In the genomic region with DNA sequence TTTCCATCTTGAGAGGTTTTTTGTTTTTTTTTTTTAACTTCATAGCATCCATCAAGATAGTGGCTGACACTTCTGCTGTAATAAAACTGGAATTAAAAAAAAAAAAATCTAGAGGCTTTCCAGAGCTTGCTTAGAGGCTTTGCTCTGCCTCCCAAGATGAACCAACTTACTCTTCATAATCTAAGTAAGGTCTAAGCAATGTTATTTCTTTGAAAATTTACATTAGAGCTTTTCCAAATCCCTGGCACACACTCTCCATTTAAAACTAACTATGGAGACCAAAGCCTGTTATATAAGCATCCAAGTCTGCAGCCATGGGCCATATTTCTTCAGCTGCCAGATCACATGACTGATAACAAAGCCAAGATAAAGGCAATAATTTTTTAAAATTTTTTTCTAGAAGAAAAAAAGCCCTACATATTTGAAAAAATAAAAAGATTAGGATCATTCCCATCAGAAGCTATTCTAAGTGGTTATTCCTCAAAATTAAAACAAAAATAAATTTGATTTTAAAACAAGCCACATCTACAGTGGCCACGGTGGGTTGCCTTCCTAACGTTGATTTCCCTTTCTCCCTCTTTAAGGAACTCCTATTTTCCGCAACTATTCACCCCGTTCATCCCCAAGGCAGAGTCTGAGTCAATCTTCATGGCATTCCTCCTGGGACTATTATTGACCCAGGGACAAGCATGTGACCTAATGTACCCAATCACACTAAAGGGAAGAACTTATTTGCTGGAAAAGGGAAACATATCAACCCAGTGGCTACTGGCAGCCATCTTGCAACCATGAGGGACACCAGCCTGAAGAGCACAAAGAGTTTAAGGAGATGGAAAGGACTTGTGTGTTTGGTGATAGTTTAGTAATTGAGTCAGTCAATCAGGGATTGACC, we compare ENCODE assay signal across 26 cellular contexts. TPM values are rescaled to one million over a fixed set of nuclear protein-coding genes. Genes with fewer than 3 reads are reported as not detected.
DNase-seq lines count a peak whose midpoint lies in the region; ATAC-seq and TF ChIP-seq lines count a peak whose summit lies in the region.
"Had no signal": no experiment of that assay in that cellular context is flagged by ENCODE, and none has a peak within 500 bp of the region (broad histone marks: within the 10 kb centered on the region; RNA-seq: fewer than 3 reads in every experiment).

No MANE protein-coding gene starts in this region.

- no peaks in the 10 kb centered on the region for H3K36me3 ChIP-seq in SK-N-SH (replicated peaks in 1 of 2; ENCODE audit: control insufficient read depth in 1 of 2, insufficient read depth in 2 of 2, low read length in 1 of 2)
- H3K36me3 ChIP-seq: sigmoid colon, tibial artery had no signal

- no peaks in the 10 kb centered on the region for H3K27me3 Mint-ChIP-seq in effector memory CD8-positive, alpha-beta T cell
- H3K27me3 Mint-ChIP-seq: CD4-positive, alpha-beta T cell; stimulated activated naive CD8-positive, alpha-beta T cell treated with anti-CD3 and anti-CD28 coated beads, Interleukin-15, amount 100 ng/mL, for 72 hours had no signal

- no peaks in the 10 kb centered on the region for H3K9me3 ChIP-seq in SK-N-SH
- H3K9me3 ChIP-seq: mucosa of descending colon, sigmoid colon, tibial artery had no signal

- no peak overlapping the region for H3K4me2 ChIP-seq in SK-N-SH

- H3K79me2 ChIP-seq in SK-N-SH (ENCODE audit: insufficient read depth): no peaks in the 10 kb centered on the region

- peaks cover 31 to 55% of the 10 kb centered on the region in 2 donors for H3K4me1 Mint-ChIP-seq in effector memory CD8-positive, alpha-beta T cell (ENCODE audit: low read depth in 2 of 2)

- no peak for DNase-seq in SK-N-SH
- peak; percentile 39 for DNase-seq in SK-N-DZ (ENCODE audit: low spot score)
- no peak for DNase-seq in effector memory CD8-positive, alpha-beta T cell
- no peak for DNase-seq in substantia nigra (lab: John Stamatoyannopoulos, UW)
- DNase-seq in RWPE1 (ENCODE audit: low spot score): no peak
- no peak for DNase-seq in NCI-H748 treated with DMSO at 0.1 percent for 48 hours (lab: John Stamatoyannopoulos, UW)
- DNase-seq: activated CD4-positive, CD25-positive, alpha-beta regulatory T cell treated with anti-CD3 and anti-CD28 coated beads, Interleukin-2, amount 50 U/mL, for 72 hours; activated CD8-positive, alpha-beta T cell treated with anti-CD3 and anti-CD28 coated beads, Interleukin-2, amount 10 ng/mL, durations not matched to agents 7 days and 5 days; CD4-positive, alpha-beta T cell; central memory CD4-positive, alpha-beta T cell; dermis blood vessel endothelial cell; GM23248; islet precursor cell; mucosa of descending colon; NCI-H1092 treated with DMSO at 0.1 percent for 48 hours; NCI-H187 treated with DMSO at 0.1 percent for 48 hours; NCI-H2227 treated with DMSO at 0.1 percent for 48 hours; NCI-H69; posterior cingulate gyrus; sigmoid colon; stimulated activated naive CD8-positive, alpha-beta T cell treated with anti-CD3 and anti-CD28 coated beads, Interleukin-15, amount 100 ng/mL, for 72 hours; SW 1271; tibial artery had no signal

- ATAC-seq in SK-N-SH treated with all-trans-retinoic acid at 6 μM for 48 hours (no peak; the same call in 1 of the 3 replicates), GM19463 (IDR thresholded peaks at IDR 0.05; ENCODE audit: unreplicated experiment) (no peak)
- no peak for ATAC-seq in effector memory CD8-positive, alpha-beta T cell (replicated peaks)
- ATAC-seq: activated CD8-positive, alpha-beta T cell treated with anti-CD3 and anti-CD28 coated beads, Interleukin-2, amount 10 ng/mL, durations not matched to agents 7 days and 5 days; mucosa of descending colon; stimulated activated naive CD8-positive, alpha-beta T cell treated with anti-CD3 and anti-CD28 coated beads, Interleukin-15, amount 100 ng/mL, for 72 hours had no signal

- peaks cover 6% of the 10 kb centered on the region in 2 experiments; a peak in 2 of 4 replicates for H3K4me1 ChIP-seq in SK-N-SH (ENCODE audit: control insufficient read depth in 1 of 2, insufficient read depth in 2 of 2, low read depth in 1 of 2, low read length in 1 of 2)

- no peak overlapping the region for H3K4me3 Mint-ChIP-seq in effector memory CD8-positive, alpha-beta T cell
- H3K4me3 Mint-ChIP-seq: activated CD8-positive, alpha-beta T cell treated with anti-CD3 and anti-CD28 coated beads, Interleukin-2, amount 10 ng/mL, durations not matched to agents 7 days and 5 days; CD4-positive, alpha-beta T cell had no signal

- H3K27ac Mint-ChIP-seq in effector memory CD8-positive, alpha-beta T cell: peak overlapping the region; percentile 23 to 85
- H3K27ac Mint-ChIP-seq: activated CD8-positive, alpha-beta T cell treated with anti-CD3 and anti-CD28 coated beads, Interleukin-2, amount 10 ng/mL, durations not matched to agents 7 days and 5 days; CD4-positive, alpha-beta T cell; stimulated activated naive CD8-positive, alpha-beta T cell treated with anti-CD3 and anti-CD28 coated beads, Interleukin-15, amount 100 ng/mL, for 72 hours had no signal

- TF ChIP-seq CTCF in SK-N-SH (IDR thresholded peaks at IDR 0.05): no peak
- no peak for TF ChIP-seq CTCF in RWPE1 (conservative IDR thresholded peaks at IDR 0.05; ENCODE audit: low read depth)

- no peaks in the 10 kb centered on the region for H4K20me1 ChIP-seq in SK-N-SH (ENCODE audit: insufficient read depth)

- no peaks in the 10 kb centered on the region for H3K27me3 ChIP-seq in SK-N-SH (ENCODE audit: insufficient read depth)
- H3K27me3 ChIP-seq: sigmoid colon, tibial artery had no signal

- CTCF ChIA-PET in SK-N-SH (lab: Yijun Ruan, JAX) (interaction anchor here (0.6 to 2.6 kb wide), 15 partner anchors 8 to 154 kb away, joined by 3 to 23 read pairs (median 3); no protein-coding TSS in a partner anchor), RWPE1 (lab: Yijun Ruan, JAX) (no interaction called here)

- TF ChIP-seq RAD21 in SK-N-SH (IDR thresholded peaks at IDR 0.05; ENCODE audit: low read length): 0 out of 2 replicates have a peak, but pooled peaks have one; percentile 5

- POLR2A ChIA-PET in SK-N-SH (lab: Yijun Ruan, JAX) (no interaction called here), RWPE1 (lab: Yijun Ruan, JAX; ENCODE audit: low non-redundant PET) (no interaction called here)

- no peaks in the 10 kb centered on the region for H3K36me3 Mint-ChIP-seq in effector memory CD8-positive, alpha-beta T cell (ENCODE audit: insufficient read depth)

- H2AFZ ChIP-seq in SK-N-SH (ENCODE audit: low read depth): peak overlapping the region; percentile 26; the same call in 1 of the 2 replicates
- H2AFZ ChIP-seq: GM23248 had no signal

- H3F3A ChIP-seq in SK-N-SH (replicated peaks; ENCODE audit: insufficient read depth): peaks cover 14% of the 10 kb centered on the region

- no peaks in the 10 kb centered on the region for H3K9me2 ChIP-seq in SK-N-SH

- H3K9ac ChIP-seq in SK-N-SH: no peak overlapping the region
- H3K9ac ChIP-seq: GM23248 had no signal

- H3K27ac ChIP-seq in SK-N-SH (ENCODE audit: low read depth in 2 of 2, low read length in 1 of 2) (peak overlapping the region in 1 of 2 experiments; percentile 14; a peak in 1 of 4 replicates), substantia nigra (ENCODE audit: low read depth, low read length, poor library complexity, severe bottlenecking) (peak overlapping the region; percentile 35), RWPE1 (no peak overlapping the region)
- H3K27ac ChIP-seq: 22Rv1, GM23248, tibial artery had no signal

- TF ChIP-seq EP300 in SK-N-SH (IDR thresholded peaks at IDR 0.05; ENCODE audit: borderline replicate concordance in 1 of 2, low read depth in 1 of 2, low read length in 1 of 2): no peak

- 86% methylated on average over 4 of the region's 4 CpGs for WGBS in SK-N-SH (ENCODE audit: low lambda C conversion rate)

- no peak overlapping the region for H3K4me3 ChIP-seq in SK-N-SH (ENCODE audit: low read depth in 2 of 2, low read length in 1 of 2)
- H3K4me3 ChIP-seq: GM23248, mucosa of descending colon, sigmoid colon, tibial artery had no signal

- H3K9me3 Mint-ChIP-seq in effector memory CD8-positive, alpha-beta T cell: no peaks in the 10 kb centered on the region
- H3K9me3 Mint-ChIP-seq: CD4-positive, alpha-beta T cell; stimulated activated naive CD8-positive, alpha-beta T cell treated with anti-CD3 and anti-CD28 coated beads, Interleukin-15, amount 100 ng/mL, for 72 hours had no signal

TF ChIP-seq in SK-N-SH, 30 proteins besides CTCF, POLR2A, EP300 and RAD21:
- TF ChIP-seq NFIC (IDR thresholded peaks at IDR 0.05; ENCODE audit: borderline replicate concordance) (no peak), TCF12 (IDR thresholded peaks at IDR 0.05) (0 out of 2 replicates have a peak, but pooled peaks have one; percentile 4), USF1 (IDR thresholded peaks at IDR 0.05; ENCODE audit: borderline replicate concordance, low read depth) (peak; percentile 16; the same call in 1 of the 2 replicates)

TF ChIP-seq in SK-N-SH treated with all-trans-retinoic acid at 6 μM for 48 hours, 23 proteins besides CTCF, POLR2A, EP300 and RAD21:
- TF ChIP-seq ZFP3 (CRISPR knock-in tag; IDR thresholded peaks at IDR 0.05): no peak
- TF ChIP-seq, protein P1, sequence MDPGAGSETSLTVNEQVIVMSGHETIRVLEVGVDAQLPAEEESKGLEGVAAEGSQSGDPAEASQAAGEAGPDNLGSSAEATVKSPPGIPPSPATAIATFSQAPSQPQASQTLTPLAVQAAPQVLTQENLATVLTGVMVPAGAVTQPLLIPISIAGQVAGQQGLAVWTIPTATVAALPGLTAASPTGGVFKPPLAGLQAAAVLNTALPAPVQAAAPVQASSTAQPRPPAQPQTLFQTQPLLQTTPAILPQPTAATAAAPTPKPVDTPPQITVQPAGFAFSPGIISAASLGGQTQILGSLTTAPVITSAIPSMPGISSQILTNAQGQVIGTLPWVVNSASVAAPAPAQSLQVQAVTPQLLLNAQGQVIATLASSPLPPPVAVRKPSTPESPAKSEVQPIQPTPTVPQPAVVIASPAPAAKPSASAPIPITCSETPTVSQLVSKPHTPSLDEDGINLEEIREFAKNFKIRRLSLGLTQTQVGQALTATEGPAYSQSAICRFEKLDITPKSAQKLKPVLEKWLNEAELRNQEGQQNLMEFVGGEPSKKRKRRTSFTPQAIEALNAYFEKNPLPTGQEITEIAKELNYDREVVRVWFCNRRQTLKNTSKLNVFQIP (CRISPR knock-in tag; IDR thresholded peaks at IDR 0.05; ENCODE audit: borderline replicate concordance, low read depth): no peak

RNA-seq across cellular contexts. Expression of gene ARHGEF3, which starts 55.2 kb away (rescaled TPM):
- polyA plus RNA-seq in SK-N-SH (2012; rRNA removed): 5.7 and 5.9 TPM in 2 replicates
- 5.8 and 6.1 TPM in 2 replicates for polyA plus RNA-seq in SK-N-SH (2012; cell fraction: cytosol; rRNA removed)
- 7.0 and 7.1 TPM in 2 replicates for polyA plus RNA-seq in SK-N-SH (2012; cell fraction: nucleus; rRNA removed)
- 2.7 and 5.7 TPM in 2 replicates for polyA plus RNA-seq in SK-N-DZ (2014; cell fraction: cytosol; rRNA removed)
- 3.4 and 4.6 TPM in 2 replicates for polyA plus RNA-seq in SK-N-DZ (2014; cell fraction: nucleus; rRNA removed)
